8 cellular contexts compared by ENCODE assay signal in the genomic region with DNA sequence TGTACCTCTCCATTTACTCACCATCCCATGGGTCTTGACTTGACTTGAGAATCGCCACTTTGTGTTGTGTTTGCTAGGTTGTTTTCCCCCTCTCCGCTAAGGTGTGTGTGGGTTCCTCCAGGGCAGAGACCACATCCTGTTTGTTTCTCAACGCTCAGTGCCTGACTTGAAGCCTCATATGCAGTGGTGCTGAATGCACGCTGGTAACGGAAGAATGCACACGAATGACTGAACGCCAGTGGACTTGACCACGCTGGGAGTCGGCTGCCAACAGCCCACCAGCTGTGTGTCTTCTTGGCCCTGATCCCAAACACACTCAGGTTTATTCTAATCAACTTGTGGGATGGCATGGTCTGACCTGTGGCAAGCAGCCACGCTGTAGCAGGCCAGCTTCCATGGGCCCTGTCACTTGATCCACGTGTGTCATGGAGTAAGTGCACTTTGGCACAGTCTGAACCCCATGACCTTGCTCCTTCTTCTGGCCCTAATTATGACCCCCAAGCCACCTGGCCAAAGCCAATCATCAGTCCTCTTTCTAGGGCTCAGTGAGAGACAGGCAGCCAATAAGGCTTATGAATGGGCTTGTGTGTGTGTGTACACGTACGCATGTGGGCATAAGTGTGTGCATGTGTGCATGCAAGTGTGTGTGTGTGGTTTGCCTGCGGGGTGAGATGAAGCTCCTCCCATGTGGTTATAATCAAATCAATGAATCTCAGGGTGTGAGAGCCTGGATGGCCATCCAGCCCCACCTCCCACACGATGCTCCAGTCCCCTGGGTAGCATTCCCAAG. TPM values are rescaled to one million over a fixed set of nuclear protein-coding genes. Genes with fewer than 3 reads are reported as not detected.
A peak's percentile ranks its signal among the peaks of the same experiment; 100 is the strongest.
DNase-seq lines count a peak whose midpoint lies in the region; ATAC-seq and TF ChIP-seq lines count a peak whose summit lies in the region.

No MANE protein-coding gene starts in this region.

- H3K4me3 ChIP-seq in left ventricle myocardium inferior (no peak overlapping the region), esophagus (ENCODE audit: low read depth in 1 of 2, low read length in 2 of 2) (no peak overlapping the region), thyroid gland (replicated peaks in 1 of 3) (no peak overlapping the region), BE2C (ENCODE audit: low read depth, low read length) (no peak overlapping the region)

- no peak for ATAC-seq in Right ventricle myocardium superior (ENCODE audit: poor library complexity)
- ATAC-seq in HG03196 (IDR thresholded peaks at IDR 0.05; ENCODE audit: unreplicated experiment): peak; percentile 73

- H3K27ac ChIP-seq in left ventricle myocardium inferior (replicated peaks) (peak overlapping the region; percentile 64), esophagus (ENCODE audit: low read depth in 2 of 2, low read length in 1 of 2) (peak overlapping the region; percentile 24 to 26), thyroid gland (peak overlapping the region in 1 of 3 donors; percentile 3)

- H3K4me1 ChIP-seq in left ventricle myocardium inferior (peaks cover 21% of the 10 kb centered on the region), esophagus (ENCODE audit: control insufficient read depth in 2 of 2, insufficient read depth in 2 of 2, low read length in 1 of 2) (peaks cover 3 to 17% of the 10 kb centered on the region in 2 donors), thyroid gland (peaks cover 15 to 24% of the 10 kb centered on the region in 2 donors), BE2C (no peaks in the 10 kb centered on the region)

- DNase-seq in left ventricle myocardium inferior (no peak), Right ventricle myocardium superior (no peak), thyroid gland (peak; percentile 72 to 74), BE2C (no peak), A172 (ENCODE audit: low spot score) (no peak)
- peak; percentile 53 for DNase-seq in activated CD4-positive, alpha-beta T cell treated with anti-CD3 and anti-CD28 coated beads for 1 hour

- TF ChIP-seq CTCF in left ventricle myocardium inferior (IDR thresholded peaks at IDR 0.05; ENCODE audit: borderline replicate concordance) (no peak), thyroid gland (IDR thresholded peaks at IDR 0.05) (no peak), BE2C (IDR thresholded peaks at IDR 0.05; ENCODE audit: low read depth, low read length) (no peak)

- intact Hi-C loops in left ventricle myocardium inferior (cut with micrococcal nuclease): no loop called here
- intact Hi-C loops in Right ventricle myocardium superior (cut with DNase I): no loop called here
- intact Hi-C loops in thyroid gland (cut with DNase I): no loop called here

- H3K9me3 ChIP-seq in left ventricle myocardium inferior (replicated peaks) (peaks cover under 1% of the 10 kb centered on the region), esophagus (ENCODE audit: control insufficient read depth in 2 of 2, insufficient read depth in 1 of 2, low read depth in 1 of 2, low read length in 1 of 2) (no peaks in the 10 kb centered on the region), thyroid gland (no peaks in the 10 kb centered on the region), BE2C (no peaks in the 10 kb centered on the region)

- TF ChIP-seq POLR2A in thyroid gland (IDR thresholded peaks at IDR 0.05): no peak

- H3K36me3 ChIP-seq in left ventricle myocardium inferior: peaks cover 28% of the 10 kb centered on the region
- no peaks in the 10 kb centered on the region for H3K36me3 ChIP-seq in esophagus (ENCODE audit: control insufficient read depth in 2 of 2, insufficient read depth in 2 of 2, low read length in 1 of 2)
- no peaks in the 10 kb centered on the region for H3K36me3 ChIP-seq in thyroid gland
- no peaks in the 10 kb centered on the region for H3K36me3 ChIP-seq in BE2C

- 63 to 70% methylated on average over 15 of the region's 15 CpGs for WGBS in esophagus, 2 donors
- 40 to 61% methylated on average over 13 of the region's 15 CpGs for WGBS in thyroid gland, 2 donors

- peaks cover 35% of the 10 kb centered on the region for H3K27me3 ChIP-seq in left ventricle myocardium inferior (ENCODE audit: low read depth)
- H3K27me3 ChIP-seq in esophagus (ENCODE audit: control insufficient read depth in 1 of 2, insufficient read depth in 2 of 2, low read length in 2 of 2): no peaks in the 10 kb centered on the region
- no peaks in the 10 kb centered on the region for H3K27me3 ChIP-seq in thyroid gland
- peaks cover 15% of the 10 kb centered on the region for H3K27me3 ChIP-seq in BE2C

RNA-seq across cellular contexts. Expression of gene TC2N, which starts 6.3 kb away (rescaled TPM):
- 4.1 TPM for total RNA-seq in left ventricle myocardium inferior
- 11.1 TPM for total RNA-seq in Right ventricle myocardium superior
- 10 to 100 TPM; 14.9 TPM for polyA plus RNA-seq in esophagus
- 100 to 1,000 TPM in 1 of 4 donors, 10 to 100 TPM in 3; 57.5 to 102 (median 78.0) TPM for total RNA-seq in thyroid gland
- not detected for polyA plus RNA-seq in BE2C (2012; ENCODE audit: insufficient read depth, insufficient read length, low read depth)
- not detected in 2 replicates for total RNA-seq in A172 (2014; rRNA removed; shearing (Covaris generic))

Comparison
In these comparisons a context has a peak if more than half of its experiments do, and no peak if none do; other contexts are left out.
1. DNase-seq: peak in activated CD4-positive, alpha-beta T cell treated with anti-CD3 and anti-CD28 coated beads for 1 hour (single experiment) and thyroid gland (2 of 2); none in left ventricle myocardium inferior (single experiment), Right ventricle myocardium superior (single experiment), BE2C (single experiment) and A172 (single experiment).